Comparison of ENCODE assay signal across 21 cellular contexts in the genomic region with DNA sequence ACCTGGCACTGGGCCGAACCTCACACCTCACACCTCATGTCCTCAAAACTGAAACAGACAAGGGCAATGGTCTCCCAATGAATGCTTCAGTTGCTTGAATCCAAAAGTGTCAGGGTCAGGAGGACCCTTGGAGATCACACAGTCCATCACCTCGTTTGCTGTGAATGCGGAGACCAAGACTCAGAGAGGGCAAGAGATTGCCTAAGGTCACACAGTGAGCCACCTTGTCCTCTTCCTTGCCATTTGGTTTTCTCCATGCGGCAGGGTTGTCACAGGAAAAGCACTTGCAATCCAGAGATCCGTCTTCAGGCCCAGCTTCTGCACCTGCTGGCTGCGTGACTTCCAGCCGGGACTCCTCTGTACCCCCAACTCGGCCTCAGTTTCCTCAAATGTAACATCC.
"Had no signal": no experiment of that assay in that cellular context is flagged by ENCODE, and none has a peak within 500 bp of the region (broad histone marks: within the 10 kb centered on the region; RNA-seq: fewer than 3 reads in every experiment).

No MANE protein-coding gene starts in this region.

- H3K9me3 ChIP-seq: MG63, SJSA1 had no signal

- DNase-seq: Karpas-422, KG1, MG63, NCI-H1092, NCI-H1105 treated with DMSO at 0.1 percent for 48 hours, NCI-H1417 treated with DMSO at 0.1 percent for 48 hours, NCI-H146, NCI-H1694 treated with DMSO at 0.1 percent for 48 hours, NCI-H1930, NCI-H2081, NCI-H2107, NCI-H2227 treated with DMSO at 0.1 percent for 48 hours, NCI-H524, NCI-H526 treated with DMSO at 0.1 percent for 48 hours, NCI-H748 treated with DMSO at 0.1 percent for 48 hours, Right ventricle myocardium superior, RPMI8226, SIG-M5 had no signal

- H3K27me3 ChIP-seq: MG63, SJSA1 had no signal

- FAIRE-seq: RCC 7860 had no signal

- H3K4me1 ChIP-seq: SJSA1 had no signal

- H3K36me3 ChIP-seq: MG63, SJSA1 had no signal

- H3K4me3 ChIP-seq: MG63, SJSA1, SK-N-MC had no signal

- H3K27ac ChIP-seq: SJSA1, SK-N-MC had no signal
